In the genomic region with DNA sequence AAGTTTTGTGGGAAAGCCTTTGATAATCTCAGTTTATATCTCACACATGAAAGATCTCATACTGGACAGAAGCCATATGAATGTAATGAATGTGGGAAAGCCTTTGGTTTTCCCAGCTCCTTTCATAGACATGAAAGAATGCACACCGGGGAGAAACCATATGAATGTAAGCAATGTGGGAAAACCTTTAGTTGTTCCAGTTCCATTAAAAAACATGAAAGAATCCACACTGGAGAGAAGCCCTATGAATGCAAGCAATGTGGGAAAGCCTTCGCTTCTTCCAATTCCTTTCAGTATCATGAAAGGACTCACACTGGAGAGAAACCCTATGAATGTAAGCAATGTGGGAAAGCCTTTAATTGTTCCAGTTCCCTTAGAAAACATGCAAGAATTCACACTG, we compare ENCODE assay signal across 23 cellular contexts.
"Had no signal": no experiment of that assay in that cellular context is flagged by ENCODE, and none has a peak within 500 bp of the region (broad histone marks: within the 10 kb centered on the region; RNA-seq: fewer than 3 reads in every experiment).

No MANE protein-coding gene starts in this region.

- H3K27ac ChIP-seq: dorsolateral prefrontal cortex, esophagus muscularis mucosa, heart right ventricle, left lung, psoas muscle, sigmoid colon, testis, tibial artery had no signal

- H3K4me3 ChIP-seq: dorsolateral prefrontal cortex, esophagus muscularis mucosa, heart right ventricle, left lung, psoas muscle, sigmoid colon, testis, tibial artery had no signal

- H3K4me1 ChIP-seq: esophagus muscularis mucosa, heart right ventricle, left lung, psoas muscle, sigmoid colon, testis, tibial artery had no signal

- DNase-seq: dorsolateral prefrontal cortex; effector CD4-positive, alpha-beta T cell; foreskin melanocyte; glutamatergic neuron; heart right ventricle; hippocampal formation; left cardiac atrium; left lung; mesenchymal stem cell; midbrain; naive thymus-derived CD8-positive, alpha-beta T cell; nephron progenitor cell; nucleus accumbens; psoas muscle; right cardiac atrium; sigmoid colon; stimulated activated CD4-positive, alpha-beta T cell treated with anti-CD3 and anti-CD28 coated beads, Interleukin-4, amount 100 ng/mL, for 4 hours; stimulated activated naive CD8-positive, alpha-beta T cell treated with anti-CD3 and anti-CD28 coated beads, Interleukin-15, Interleukin-2, amounts not matched to agents 100 U/mL and 50 U/mL, for 24 hours; substantia nigra; testis; tibial artery had no signal

- H3K36me3 ChIP-seq: sigmoid colon had no signal

- ATAC-seq: heart right ventricle; left cardiac atrium; left lung; naive thymus-derived CD8-positive, alpha-beta T cell; psoas muscle; right cardiac atrium; stimulated activated memory B cell treated with anti-CD40 and anti-IgM and Interleukin-4, amounts not matched to agents 10 μg/mL and 1 μg/mL and 100 μg/mL, for 72 hours; stimulated activated naive CD8-positive, alpha-beta T cell treated with anti-CD3 and anti-CD28 coated beads, Interleukin-15, Interleukin-2, amounts not matched to agents 100 U/mL and 50 U/mL, for 24 hours had no signal

- H3K9me3 ChIP-seq: testis had no signal

- H3K27me3 ChIP-seq: dorsolateral prefrontal cortex, esophagus muscularis mucosa, heart right ventricle, left lung, sigmoid colon, testis, tibial artery had no signal
